Comparison of ENCODE assay signal across 1 cellular context in the genomic region with DNA sequence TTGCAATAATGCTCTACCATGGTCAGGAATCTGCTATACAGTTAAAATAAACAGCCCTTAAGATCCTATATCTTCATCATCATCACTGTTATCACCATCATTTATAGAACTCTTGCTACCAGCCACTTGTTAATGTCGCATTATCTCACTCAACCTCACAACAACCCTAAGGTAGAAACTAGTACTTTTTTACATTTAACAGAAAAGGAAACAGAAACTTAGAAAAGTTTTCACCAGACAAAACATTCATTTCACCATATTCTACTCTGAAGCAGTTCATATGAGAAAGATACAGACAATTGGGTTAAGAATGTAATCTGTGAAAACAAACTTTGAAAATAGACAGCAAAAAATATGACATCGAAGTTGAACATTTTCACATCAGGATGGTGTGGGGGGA.
TF ChIP-seq lines count a peak whose summit lies in the region.

No MANE protein-coding gene starts in this region.

TF ChIP-seq in GM12878, 131 proteins besides CTCF, POLR2A, EP300 and RAD21 (continued from another document):
- TF ChIP-seq, protein P1, sequence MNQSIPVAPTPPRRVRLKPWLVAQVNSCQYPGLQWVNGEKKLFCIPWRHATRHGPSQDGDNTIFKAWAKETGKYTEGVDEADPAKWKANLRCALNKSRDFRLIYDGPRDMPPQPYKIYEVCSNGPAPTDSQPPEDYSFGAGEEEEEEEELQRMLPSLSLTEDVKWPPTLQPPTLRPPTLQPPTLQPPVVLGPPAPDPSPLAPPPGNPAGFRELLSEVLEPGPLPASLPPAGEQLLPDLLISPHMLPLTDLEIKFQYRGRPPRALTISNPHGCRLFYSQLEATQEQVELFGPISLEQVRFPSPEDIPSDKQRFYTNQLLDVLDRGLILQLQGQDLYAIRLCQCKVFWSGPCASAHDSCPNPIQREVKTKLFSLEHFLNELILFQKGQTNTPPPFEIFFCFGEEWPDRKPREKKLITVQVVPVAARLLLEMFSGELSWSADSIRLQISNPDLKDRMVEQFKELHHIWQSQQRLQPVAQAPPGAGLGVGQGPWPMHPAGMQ (IDR thresholded peaks at IDR 0.05; ENCODE audit: borderline replicate concordance): no peak
